ENCODE assay signal across 8 cellular contexts in genomic region chr4:1010522-1011021, GRCh38. TPM values are rescaled to one million over a fixed set of nuclear protein-coding genes. Genes with fewer than 3 reads are reported as not detected.
DNase-seq lines count a peak whose midpoint lies in the region; ATAC-seq, FAIRE-seq and TF ChIP-seq lines count a peak whose summit lies in the region.

No MANE protein-coding gene starts in this region.

- H4K20me1 ChIP-seq in endothelial cell of umbilical vein (replicated peaks; ENCODE audit: control insufficient read depth, extremely low read depth, insufficient read depth, low read length) (no peaks in the 10 kb centered on the region), MM.1S (ENCODE audit: insufficient read depth, low read length) (no peaks in the 10 kb centered on the region)

- H3K4me1 Mint-ChIP-seq in nephron, result peaks cover 18% of the 10 kb centered on the region

- dilution Hi-C loops in endothelial cell of umbilical vein (cut with MboI; ENCODE audit: extremely low pct_ligation_motif_present, low sequenced_read_pairs), result no loop called here

- DNase-seq in NCI-H2196 treated with DMSO at 0.1 percent for 48 hours (lab: John Stamatoyannopoulos, UW; ENCODE audit: unreplicated experiment) (peak; percentile 44), endothelial cell of umbilical vein (ENCODE audit: low read depth, low spot score) (peak; percentile 42), stromal cell of bone marrow (ENCODE audit: low read depth) (peak; percentile 76), MM.1S (no peak)
- peak; percentile 85 for DNase-seq in activated CD8-positive, alpha-beta memory T cell treated with anti-CD3 and anti-CD28 coated beads for 24 hours

- H3K9me3 ChIP-seq in endothelial cell of umbilical vein (replicated peaks; ENCODE audit: control insufficient read depth, insufficient read depth, low read length) (no peaks in the 10 kb centered on the region), MM.1S (replicated peaks; ENCODE audit: insufficient read depth, low read length) (no peaks in the 10 kb centered on the region)

- H3K79me2 ChIP-seq in endothelial cell of umbilical vein (ENCODE audit: control insufficient read depth, insufficient read depth, low read length) (peaks cover 3% of the 10 kb centered on the region), MM.1S (ENCODE audit: low read length) (no peaks in the 10 kb centered on the region)

- intact Hi-C loops in endothelial cell of umbilical vein (cut with micrococcal nuclease), result no loop called here

- H3K27me3 ChIP-seq in endothelial cell of umbilical vein (ENCODE audit: control insufficient read depth in 2 of 2, insufficient read depth in 2 of 2, low read length in 2 of 2), result peaks cover 13 to 16% of the 10 kb centered on the region in 2 experiments
- no peaks in the 10 kb centered on the region for H3K27me3 ChIP-seq in MM.1S (replicated peaks; ENCODE audit: insufficient read depth, low read length)

- H3K4me3 ChIP-seq in endothelial cell of umbilical vein (replicated peaks in 1 of 3; ENCODE audit: insufficient read depth in 1 of 3, low read depth in 1 of 3, low read length in 3 of 3) (no peak overlapping the region), MM.1S (ENCODE audit: low read length) (no peak overlapping the region)

- no TSS peak for BruUV-seq in endothelial cell of umbilical vein (replicated peaks; lab: Mats Ljungman, UMichigan)

- CTCF ChIA-PET in endothelial cell of umbilical vein (lab: Charles Lee), result interaction anchor here (0.6 to 2.6 kb wide), 6 partner anchors 11 to 106 kb away, joined by 3 to 13 read pairs (median 4); partner anchors contain the start of gene IDUA

- peak overlapping the region; percentile 62 for H2AFZ ChIP-seq in endothelial cell of umbilical vein (ENCODE audit: low read depth, low read length)
- no peak overlapping the region for H2AFZ ChIP-seq in MM.1S (ENCODE audit: low read length)

- H3F3A ChIP-seq in MM.1S (ENCODE audit: insufficient read depth, low read length), result no peaks in the 10 kb centered on the region

- peak overlapping the region in 1 of 3 experiments; percentile 25 for H3K27ac Mint-ChIP-seq in nephron

- peaks cover 0 to 2% of the 10 kb centered on the region in 2 experiments for H3K36me3 ChIP-seq in endothelial cell of umbilical vein (ENCODE audit: control insufficient read depth in 2 of 2, extremely low read depth in 1 of 2, insufficient read depth in 2 of 2, low read length in 2 of 2)
- no peaks in the 10 kb centered on the region for H3K36me3 ChIP-seq in MM.1S (replicated peaks; ENCODE audit: insufficient read depth, low read length)

- H3K9ac ChIP-seq in endothelial cell of umbilical vein (replicated peaks; ENCODE audit: extremely low read depth, insufficient read depth, low read length) (no peak overlapping the region), MM.1S (ENCODE audit: low read length) (no peak overlapping the region)

- no peak for TF ChIP-seq CTCF in endothelial cell of umbilical vein (IDR thresholded peaks at IDR 0.05; ENCODE audit: extremely low read depth in 1 of 2, insufficient read depth in 1 of 2, low read depth in 1 of 2, low read length in 2 of 2)
- no peak for TF ChIP-seq CTCF in nephron (IDR thresholded peaks at IDR 0.05; ENCODE audit: unreplicated experiment in 3 of 3)
- no peak for TF ChIP-seq CTCF in MM.1S (IDR thresholded peaks at IDR 0.05; ENCODE audit: low read length)

- peaks cover 43% of the 10 kb centered on the region for H3K27me3 Mint-ChIP-seq in nephron (ENCODE audit: low read depth)

- H3K9me2 ChIP-seq in MM.1S (replicated peaks; ENCODE audit: insufficient read depth, low read length), result no peaks in the 10 kb centered on the region

- H3K9me3 Mint-ChIP-seq in nephron, result peaks cover 6% of the 10 kb centered on the region

- H3K4me1 ChIP-seq in endothelial cell of umbilical vein (ENCODE audit: control insufficient read depth, extremely low read depth, insufficient read depth, low read length) (peaks cover 9% of the 10 kb centered on the region), MM.1S (ENCODE audit: low read length) (no peaks in the 10 kb centered on the region)

- no peak for FAIRE-seq in endothelial cell of umbilical vein (lab: Jason Lieb, UNC)

- H3K27ac ChIP-seq in endothelial cell of umbilical vein (ENCODE audit: insufficient read depth, low read depth, low read length) (no peak overlapping the region), MM.1S (ENCODE audit: low read length) (no peak overlapping the region)

- peak; percentile 12 for ATAC-seq in GM21423 (IDR thresholded peaks at IDR 0.05; ENCODE audit: unreplicated experiment)
- no peak for ATAC-seq in GM21717 (IDR thresholded peaks at IDR 0.05; ENCODE audit: unreplicated experiment)

- no peak for TF ChIP-seq POLR2A in endothelial cell of umbilical vein (IDR thresholded peaks at IDR 0.05; ENCODE audit: low read depth, low read length)

- peak overlapping the region; percentile 14 for H3K4me2 ChIP-seq in endothelial cell of umbilical vein (ENCODE audit: insufficient read depth, low read length)
- H3K4me2 ChIP-seq in MM.1S (ENCODE audit: low read depth, low read length), result no peak overlapping the region

- POLR2A ChIA-PET in endothelial cell of umbilical vein (lab: Charles Lee), result no interaction called here

- H3K36me3 Mint-ChIP-seq in nephron (ENCODE audit: low read depth), result peaks cover 5% of the 10 kb centered on the region

- H3K9me1 ChIP-seq in endothelial cell of umbilical vein (replicated peaks; ENCODE audit: control insufficient read depth, extremely low read depth, insufficient read depth, low read length), result no peaks in the 10 kb centered on the region

- H3K4me3 Mint-ChIP-seq in nephron, result peak overlapping the region; percentile 84 to 87 (median 85)

TF ChIP-seq in endothelial cell of umbilical vein, 7 proteins besides CTCF, POLR2A, EP300 and RAD21:
- no peak for TF ChIP-seq MAX (IDR thresholded peaks at IDR 0.05; ENCODE audit: insufficient read depth, insufficient read length)
- no peak for TF ChIP-seq POLR2AphosphoS5 (IDR thresholded peaks at IDR 0.05; ENCODE audit: insufficient read depth, low read depth, low read length)
- no peak for TF ChIP-seq FOS (IDR thresholded peaks at IDR 0.05; ENCODE audit: borderline replicate concordance, insufficient read depth, low read length)
- TF ChIP-seq MYC (IDR thresholded peaks at IDR 0.05; ENCODE audit: low read depth, low read length), result no peak
- TF ChIP-seq GATA2 (IDR thresholded peaks at IDR 0.05; ENCODE audit: insufficient read depth, insufficient read length, low read depth, low read length), result no peak
- TF ChIP-seq EZH2 (IDR thresholded peaks at IDR 0.05; ENCODE audit: borderline replicate concordance, low read depth, low read length, severe bottlenecking), result no peak
- TF ChIP-seq JUN (IDR thresholded peaks at IDR 0.05; ENCODE audit: borderline replicate concordance, insufficient read depth, insufficient read length, low read depth), result no peak

RNA-seq across cellular contexts. Expression of gene FGFRL1, which starts 0.9 kb away (rescaled TPM):
- total RNA-seq in endothelial cell of umbilical vein, result 33.3 and 34.8 TPM in 2 replicates
- polyA plus RNA-seq in endothelial cell of umbilical vein, result 74.6 and 88.8 TPM in 2 replicates
- polyA plus RNA-seq in endothelial cell of umbilical vein (2011; cell fraction: cytosol; rRNA removed), result 73.5 and 75.3 TPM in 2 replicates
- polyA plus RNA-seq in endothelial cell of umbilical vein (2011; cell fraction: nucleus; rRNA removed), result 26.9 and 32.1 TPM in 2 replicates
- 35.4 and 45.4 TPM in 2 replicates for polyA plus RNA-seq in endothelial cell of umbilical vein (2012)
- 115 and 131 TPM in 2 replicates for polyA minus RNA-seq in endothelial cell of umbilical vein
- 17.3 TPM for polyA minus RNA-seq in endothelial cell of umbilical vein (2011; cell fraction: cytosol; rRNA and poly(A)+ RNA removed)
- 19.3 and 20.6 TPM in 2 replicates for polyA minus RNA-seq in endothelial cell of umbilical vein (2011; cell fraction: nucleus; rRNA and poly(A)+ RNA removed)

RNA-seq across cellular contexts. Expression of gene SLC26A1, which starts 17.4 kb away (rescaled TPM):
- 0.32 TPM in 1 of 2 replicates, not detected in the other for total RNA-seq in endothelial cell of umbilical vein
- 0.06 and 0.10 TPM in 2 replicates for polyA plus RNA-seq in endothelial cell of umbilical vein
- polyA plus RNA-seq in endothelial cell of umbilical vein (2011; cell fraction: cytosol; rRNA removed), result 0.07 TPM in 1 of 2 replicates, not detected in the other
- polyA plus RNA-seq in endothelial cell of umbilical vein (2011; cell fraction: nucleus; rRNA removed), result 0.14 TPM in 1 of 2 replicates, not detected in the other
- 1.00 and 1.9 TPM in 2 replicates for polyA plus RNA-seq in endothelial cell of umbilical vein (2012)
- polyA minus RNA-seq in endothelial cell of umbilical vein, result not detected in 2 replicates
- polyA minus RNA-seq in endothelial cell of umbilical vein (2011; cell fraction: cytosol; rRNA and poly(A)+ RNA removed), result 0.41 TPM
- not detected in 2 replicates for polyA minus RNA-seq in endothelial cell of umbilical vein (2011; cell fraction: nucleus; rRNA and poly(A)+ RNA removed)

RNA-seq across cellular contexts. Expression of gene IDUA, which starts 23.7 kb away (rescaled TPM):
- total RNA-seq in endothelial cell of umbilical vein, result 29.2 and 34.1 TPM in 2 replicates
- polyA plus RNA-seq in endothelial cell of umbilical vein, result 19.1 and 23.6 TPM in 2 replicates
- polyA plus RNA-seq in endothelial cell of umbilical vein (2011; cell fraction: cytosol; rRNA removed), result 3.3 and 4.2 TPM in 2 replicates
- polyA plus RNA-seq in endothelial cell of umbilical vein (2011; cell fraction: nucleus; rRNA removed), result 73.4 and 129 TPM in 2 replicates
- 10.2 and 16.5 TPM in 2 replicates for polyA plus RNA-seq in endothelial cell of umbilical vein (2012)
- 9.5 and 14.7 TPM in 2 replicates for polyA minus RNA-seq in endothelial cell of umbilical vein
- polyA minus RNA-seq in endothelial cell of umbilical vein (2011; cell fraction: cytosol; rRNA and poly(A)+ RNA removed), result 1.6 TPM
- polyA minus RNA-seq in endothelial cell of umbilical vein (2011; cell fraction: nucleus; rRNA and poly(A)+ RNA removed), result 10.7 and 32.5 TPM in 2 replicates

RNA-seq across cellular contexts. Expression of gene DGKQ, which starts 37.2 kb away (rescaled TPM):
- total RNA-seq in endothelial cell of umbilical vein, result 20.2 and 20.4 TPM in 2 replicates
- 15.8 and 18.3 TPM in 2 replicates for polyA plus RNA-seq in endothelial cell of umbilical vein
- 7.2 and 12.3 TPM in 2 replicates for polyA plus RNA-seq in endothelial cell of umbilical vein (2011; cell fraction: cytosol; rRNA removed)
- 64.3 and 74.9 TPM in 2 replicates for polyA plus RNA-seq in endothelial cell of umbilical vein (2011; cell fraction: nucleus; rRNA removed)
- polyA plus RNA-seq in endothelial cell of umbilical vein (2012), result 9.3 and 13.6 TPM in 2 replicates
- polyA minus RNA-seq in endothelial cell of umbilical vein, result 8.7 and 12.7 TPM in 2 replicates
- polyA minus RNA-seq in endothelial cell of umbilical vein (2011; cell fraction: cytosol; rRNA and poly(A)+ RNA removed), result 1.8 TPM
- polyA minus RNA-seq in endothelial cell of umbilical vein (2011; cell fraction: nucleus; rRNA and poly(A)+ RNA removed), result 12.3 and 21.8 TPM in 2 replicates
